17 cellular contexts compared by ENCODE assay signal in the genomic region with DNA sequence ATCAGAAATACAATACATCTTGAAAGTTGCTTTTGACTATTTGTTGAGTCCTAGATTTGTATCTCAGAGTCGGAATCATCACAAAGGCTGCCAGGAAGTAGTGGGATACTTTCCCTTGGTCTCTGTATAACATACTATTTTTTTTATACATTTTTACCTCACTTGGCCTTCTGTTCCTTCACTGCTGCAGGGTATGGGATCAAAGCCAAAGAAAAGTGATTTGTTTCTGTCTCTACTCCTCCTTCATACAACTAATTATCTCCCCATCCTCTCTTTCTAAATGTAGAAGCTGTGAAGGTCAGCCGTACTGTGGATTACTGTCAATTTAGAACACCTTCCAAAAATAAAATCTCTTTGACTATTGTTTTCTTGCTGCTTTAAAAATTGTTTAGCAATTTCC.
"Had no signal": no experiment of that assay in that cellular context is flagged by ENCODE, and none has a peak within 500 bp of the region (broad histone marks: within the 10 kb centered on the region; RNA-seq: fewer than 3 reads in every experiment).

No MANE protein-coding gene starts in this region.

- H3K27ac ChIP-seq: adrenal gland, testis had no signal

- ATAC-seq: mucosa of descending colon, natural killer cell had no signal

- H3K4me1 ChIP-seq: adrenal gland, testis had no signal

- H3K36me3 ChIP-seq: adrenal gland had no signal

- H3K27me3 ChIP-seq: adrenal gland, testis had no signal

- H3K9me3 ChIP-seq: adrenal gland, mucosa of descending colon, testis had no signal

- H3K4me3 ChIP-seq: adrenal gland, mucosa of descending colon, testis had no signal

- DNase-seq: activated CD4-positive, alpha-beta T cell treated with anti-CD3 and anti-CD28 coated beads, Interleukin-2, amount 10 ng/mL, durations not matched to agents 7 days and 5 days; activated CD4-positive, CD25-positive, alpha-beta regulatory T cell; activated CD8-positive, alpha-beta memory T cell treated with anti-CD3 and anti-CD28 coated beads for 24 hours; activated naive CD4-positive, alpha-beta T cell treated with anti-CD3 and anti-CD28 coated beads for 36 hours; adrenal gland; dermis blood vessel endothelial cell; endodermal cell; erythroblast; left cardiac atrium; mammary epithelial cell; mucosa of descending colon; natural killer cell; occipital lobe; stimulated activated CD4-positive, alpha-beta T cell treated with anti-CD3 and anti-CD28 coated beads, Interleukin-4, amount 100 ng/mL, for 1 hour; stimulated activated CD8-positive, alpha-beta memory T cell treated with anti-CD3 and anti-CD28 coated beads, Interleukin-4, amount 100 ng/mL, for 48 hours; T-helper 2 cell; testis had no signal
